ENCODE assay signal across 15 cellular contexts in genomic region chr5:77921369-77921768, GRCh38.
DNase-seq lines count a peak whose midpoint lies in the region; ATAC-seq and TF ChIP-seq lines count a peak whose summit lies in the region.
"Had no signal": no experiment of that assay in that cellular context is flagged by ENCODE, and none has a peak within 500 bp of the region (broad histone marks: within the 10 kb centered on the region; RNA-seq: fewer than 3 reads in every experiment).

No MANE protein-coding gene starts in this region.

- DNase-seq in LHCN-M2 (ENCODE audit: low read depth): peak; percentile 23
- peak; percentile 13 to 29 for DNase-seq in SJCRH30
- DNase-seq in iris pigment epithelial cell (ENCODE audit: low read depth): peak; percentile 11
- peak; percentile 32 to 61 for DNase-seq in trophoblast cell
- no peak for DNase-seq in colonic mucosa
- DNase-seq in activated T-cell treated with anti-CD3 and anti-CD28 coated beads, Interleukin-2, amount 50 U/mL, for 48 hours: no peak
- DNase-seq: ACHN; Calu3; CD4-positive, alpha-beta T cell; DMS 273 treated with DMSO at 0.1 percent for 48 hours; H9 had no signal

- no peak overlapping the region for H4K8ac ChIP-seq in trophoblast cell (ENCODE audit: low read depth, low read length)

- H3K27ac ChIP-seq in SJCRH30 (no peak overlapping the region), trophoblast cell (ENCODE audit: low read depth, low read length) (no peak overlapping the region), colonic mucosa (no peak overlapping the region)
- H3K27ac ChIP-seq: BLaER1 treated with 17β-estradiol and CSF1 and Interleukin-3, amounts not matched to agents 10 nM and 100 nM had no signal

- H3K14ac ChIP-seq in trophoblast cell (ENCODE audit: low read length): no peak overlapping the region

- H3K27me3 ChIP-seq in SJCRH30 (no peaks in the 10 kb centered on the region), trophoblast cell (ENCODE audit: insufficient read depth, low read length) (no peaks in the 10 kb centered on the region), colonic mucosa (no peaks in the 10 kb centered on the region)
- H3K27me3 ChIP-seq: BLaER1 treated with 17β-estradiol and CSF1 and Interleukin-3, amounts not matched to agents 10 nM and 100 nM had no signal

- H3K4me1 ChIP-seq in SJCRH30: no peaks in the 10 kb centered on the region
- peaks cover 4% of the 10 kb centered on the region in 2 experiments for H3K4me1 ChIP-seq in trophoblast cell (ENCODE audit: control insufficient read depth in 1 of 2, insufficient read depth in 2 of 2, low read length in 2 of 2)
- no peaks in the 10 kb centered on the region for H3K4me1 ChIP-seq in colonic mucosa
- H3K4me1 ChIP-seq: BLaER1 treated with 17β-estradiol and CSF1 and Interleukin-3, amounts not matched to agents 10 nM and 100 nM had no signal

- H2BK12ac ChIP-seq in trophoblast cell (ENCODE audit: low read length): no peak overlapping the region

- H2BK120ac ChIP-seq in trophoblast cell (ENCODE audit: insufficient read depth, low read length, poor library complexity): no peak overlapping the region

- H4K12ac ChIP-seq in trophoblast cell (ENCODE audit: low read depth, low read length): no peak overlapping the region

- H3K9ac ChIP-seq in trophoblast cell (ENCODE audit: low read length): no peak overlapping the region
- H3K9ac ChIP-seq in colonic mucosa (ENCODE audit: low read depth in 2 of 2, low read length in 2 of 2): no peak overlapping the region
- H3K9ac ChIP-seq: BLaER1 treated with 17β-estradiol and CSF1 and Interleukin-3, amounts not matched to agents 10 nM and 100 nM had no signal

- H3K79me1 ChIP-seq in trophoblast cell (ENCODE audit: low read length): no peaks in the 10 kb centered on the region

- no peaks in the 10 kb centered on the region for H3K79me2 ChIP-seq in trophoblast cell (ENCODE audit: control insufficient read depth, insufficient read depth, low read length, poor library complexity)

- intact Hi-C loops in colonic mucosa (cut with DNase I): no loop called here

- no peaks in the 10 kb centered on the region for H3K36me3 ChIP-seq in SJCRH30
- H3K36me3 ChIP-seq in trophoblast cell (ENCODE audit: control insufficient read depth in 1 of 2, insufficient read depth in 2 of 2, low read length in 2 of 2): no peaks in the 10 kb centered on the region
- H3K36me3 ChIP-seq in colonic mucosa: no peaks in the 10 kb centered on the region
- H3K36me3 ChIP-seq: BLaER1 treated with 17β-estradiol and CSF1 and Interleukin-3, amounts not matched to agents 10 nM and 100 nM had no signal

- H3K9me3 ChIP-seq in SJCRH30 (replicated peaks): no peaks in the 10 kb centered on the region
- no peaks in the 10 kb centered on the region for H3K9me3 ChIP-seq in trophoblast cell (ENCODE audit: insufficient read depth, low read depth, low read length)
- H3K9me3 ChIP-seq in colonic mucosa: no peaks in the 10 kb centered on the region

- no peak overlapping the region for H4K91ac ChIP-seq in trophoblast cell (ENCODE audit: low read depth, low read length)

- ATAC-seq in HG02973 (IDR thresholded peaks at IDR 0.05; ENCODE audit: unreplicated experiment): no peak
- ATAC-seq: GM12878, GM23338 had no signal

- H2AK5ac ChIP-seq in trophoblast cell (ENCODE audit: low read length): no peak overlapping the region

- no peak overlapping the region for H3K4me2 ChIP-seq in trophoblast cell (ENCODE audit: low read length)
- H3K4me2 ChIP-seq: BLaER1 treated with 17β-estradiol and CSF1 and Interleukin-3, amounts not matched to agents 10 nM and 100 nM; GM23338 had no signal

- H3K23ac ChIP-seq in trophoblast cell (ENCODE audit: low read length): no peak overlapping the region

- no peak overlapping the region for H3K18ac ChIP-seq in trophoblast cell (ENCODE audit: low read length)

- H2AFZ ChIP-seq in trophoblast cell (ENCODE audit: insufficient read depth, low read length, poor library complexity): no peak overlapping the region
- H2AFZ ChIP-seq: GM23338 had no signal

- H2BK5ac ChIP-seq in trophoblast cell (ENCODE audit: low read depth, low read length, poor library complexity): no peak overlapping the region

- WGBS in trophoblast cell (ENCODE audit: extremely low coverage, insufficient coverage, insufficient read length): no CpG with 5 or more reads among the region's 3 CpGs

- TF ChIP-seq CTCF in colonic mucosa (IDR thresholded peaks at IDR 0.05): no peak

- H3K4ac ChIP-seq in trophoblast cell (ENCODE audit: low read depth, low read length): no peak overlapping the region

- H3K4me3 ChIP-seq in SJCRH30: no peak overlapping the region
- H3K4me3 ChIP-seq in trophoblast cell (ENCODE audit: low read depth, low read length): no peak overlapping the region
- H3K4me3 ChIP-seq in colonic mucosa: no peak overlapping the region
- H3K4me3 ChIP-seq: BLaER1 treated with 17β-estradiol and CSF1 and Interleukin-3, amounts not matched to agents 10 nM and 100 nM; GM12878; GM23338 had no signal

Comparison
In these comparisons a context has a peak if more than half of its experiments do, and no peak if none do; other contexts are left out.
1. DNase-seq: peak in LHCN-M2 (single experiment), SJCRH30 (2 of 2), iris pigment epithelial cell (single experiment) and trophoblast cell (2 of 2); none in colonic mucosa (single experiment) and activated T-cell treated with anti-CD3 and anti-CD28 coated beads, Interleukin-2, amount 50 U/mL, for 48 hours (0 of 2).